Comparison of ENCODE assay signal across 17 cellular contexts in the genomic region with DNA sequence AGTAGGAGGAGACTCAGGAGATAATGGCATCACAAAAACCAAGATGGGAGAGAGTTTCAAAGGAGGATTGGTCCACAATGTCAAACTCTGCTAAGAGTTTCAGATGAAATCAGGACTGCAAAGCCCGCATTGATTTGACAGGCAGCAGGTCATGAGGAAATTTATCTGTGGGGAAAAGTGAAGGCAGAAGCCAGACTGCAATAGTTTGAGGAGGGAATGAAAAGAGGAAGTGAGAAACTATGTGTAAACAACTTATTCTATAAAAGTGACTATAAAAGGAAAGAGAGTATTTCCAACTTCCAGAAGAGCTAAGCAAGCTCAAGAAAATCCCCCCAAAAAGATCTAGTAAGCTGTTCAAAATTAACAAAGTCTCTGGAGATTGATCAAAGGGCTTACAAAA.
A peak's percentile ranks its signal among the peaks of the same experiment; 100 is the strongest.
DNase-seq lines count a peak whose midpoint lies in the region; ATAC-seq, FAIRE-seq and TF ChIP-seq lines count a peak whose summit lies in the region.
"Had no signal": no experiment of that assay in that cellular context is flagged by ENCODE, and none has a peak within 500 bp of the region (broad histone marks: within the 10 kb centered on the region; RNA-seq: fewer than 3 reads in every experiment).

No MANE protein-coding gene starts in this region.

- no peaks in the 10 kb centered on the region for H3K9me3 ChIP-seq in K562 (replicated peaks; ENCODE audit: control insufficient read depth, insufficient read depth, low read depth, low read length)

- H3K4me3 Mint-ChIP-seq in osteocyte (ENCODE audit: unreplicated experiment), result no peak overlapping the region
- H3K4me3 Mint-ChIP-seq: H9 had no signal

- no peaks in the 10 kb centered on the region for H3K4me1 ChIP-seq in K562 (replicated peaks in 1 of 2; ENCODE audit: control insufficient read depth in 2 of 2, insufficient read depth in 2 of 2, low read length in 2 of 2)

- no peaks in the 10 kb centered on the region for H3K4me1 Mint-ChIP-seq in osteocyte (ENCODE audit: unreplicated experiment)
- H3K4me1 Mint-ChIP-seq: H9 had no signal

- TF ChIP-seq CTCF in K562 (IDR thresholded peaks at IDR 0.05 in 2 of 3, conservative IDR thresholded peaks at IDR 0.05 in 1 of 3; ENCODE audit: insufficient read depth in 2 of 3, low read depth in 1 of 3, low read length in 3 of 3) (no peak), osteocyte (IDR thresholded peaks at IDR 0.05) (no peak)

- no peaks in the 10 kb centered on the region for H4K20me1 ChIP-seq in K562 (replicated peaks; ENCODE audit: control insufficient read depth, insufficient read depth, low read length)

- POLR2A ChIA-PET in K562 (lab: Yijun Ruan, JAX), result no interaction called here

- H3K27me3 Mint-ChIP-seq in osteocyte (ENCODE audit: unreplicated experiment), result no peaks in the 10 kb centered on the region

- BruUV-seq in K562 (replicated peaks; lab: Mats Ljungman, UMichigan), result no TSS peak

- TF ChIP-seq EP300 in K562 (IDR thresholded peaks at IDR 0.05; ENCODE audit: low read length), result no peak

- no peak overlapping the region for H3K4me2 ChIP-seq in K562 (ENCODE audit: insufficient read depth, low read length)

- WGBS in K562 (ENCODE audit: insufficient coverage, low coverage, missing lambda C conversion rate), result 0% methylated on average over 1 of the region's 1 CpG

- H3K9ac ChIP-seq in K562 (ENCODE audit: insufficient read depth in 1 of 2, low read depth in 2 of 2, low read length in 2 of 2), result no peak overlapping the region

- H3K4me3 ChIP-seq in K562, result no peak overlapping the region

- no peak for TF ChIP-seq RAD21 in K562 (CRISPR knock-in tag; conservative IDR thresholded peaks at IDR 0.05 in 1 of 2, IDR thresholded peaks at IDR 0.05 in 1 of 2)

- ATAC-seq in GM18868 (IDR thresholded peaks at IDR 0.05; ENCODE audit: unreplicated experiment), result peak; percentile 84
- ATAC-seq in K562, result no peak
- ATAC-seq: Right ventricle myocardium inferior had no signal

- no peaks in the 10 kb centered on the region for H3K27me3 ChIP-seq in K562 (ENCODE audit: control insufficient read depth in 2 of 2, insufficient read depth in 2 of 2, low read length in 2 of 2)

- H3K9me1 ChIP-seq in K562 (ENCODE audit: control insufficient read depth, insufficient read depth, low read length), result no peaks in the 10 kb centered on the region

- DNase-seq in KBM-7 (peak; percentile 48), NOMO-1 treated with dmso at 0.1 percent for 144 hours (lab: John Stamatoyannopoulos, UW; ENCODE audit: unreplicated experiment) (peak; percentile 41), K562 (ENCODE audit: extremely low read depth in 1 of 4, low spot score in 3 of 4) (no peak), COR-L47 (lab: John Stamatoyannopoulos, UW) (no peak), SK-N-DZ (ENCODE audit: low spot score) (no peak), osteocyte (ENCODE audit: extremely low spot score, unreplicated experiment) (no peak)
- DNase-seq: C1 segment of cervical spinal cord, DMS153, H9, NCI-H1930, NCI-H2171, NCI-H446 treated with DMSO at 0.1 percent for 48 hours, T-helper 2 cell had no signal

- FAIRE-seq in K562 (lab: Jason Lieb, UNC), result no peak
- FAIRE-seq: GM12892 had no signal

- intact Hi-C loops in K562 (cut with micrococcal nuclease), result no loop called here

- H2AFZ ChIP-seq in K562 (ENCODE audit: low read depth, low read length), result no peak overlapping the region

- CTCF ChIA-PET in K562 (lab: Yijun Ruan, JAX; ENCODE audit: low intra/inter-chr PET ratio), result no interaction called here

- no peak for TF ChIP-seq POLR2A in K562 (conservative IDR thresholded peaks at IDR 0.05)

- no peaks in the 10 kb centered on the region for H3K36me3 Mint-ChIP-seq in osteocyte (ENCODE audit: unreplicated experiment)
- H3K36me3 Mint-ChIP-seq: IgD-negative memory B cell had no signal

- no peak overlapping the region for H3K27ac ChIP-seq in K562 (ENCODE audit: extremely low read depth, low read depth, low read length)

- in situ Hi-C loops in KBM-7 (cut with MboI; ENCODE audit: low pct_unique_long_range_greater_than_20kb, low sequenced_read_pairs), result no loop called here
- in situ Hi-C loops in K562 (cut with MboI), result no loop called here

- peaks cover 30% of the 10 kb centered on the region for H3K9me3 Mint-ChIP-seq in osteocyte (ENCODE audit: unreplicated experiment)

- H3K36me3 ChIP-seq in K562 (ENCODE audit: control insufficient read depth, insufficient read depth, low read length), result no peaks in the 10 kb centered on the region

- no peak overlapping the region for H3K27ac Mint-ChIP-seq in osteocyte (ENCODE audit: unreplicated experiment)
- H3K27ac Mint-ChIP-seq: IgD-negative memory B cell had no signal

- no peaks in the 10 kb centered on the region for H3K79me2 ChIP-seq in K562 (ENCODE audit: control insufficient read depth, insufficient read depth, low read length)

TF ChIP-seq in K562, 482 proteins besides CTCF, POLR2A, EP300 and RAD21:
- TF ChIP-seq SNIP1 (IDR thresholded peaks at IDR 0.05; ENCODE audit: low read depth), result no peak
- 0 out of 2 replicates have a peak, but pooled peaks have one; percentile 35 for TF ChIP-seq SPI1 (IDR thresholded peaks at IDR 0.05; ENCODE audit: borderline replicate concordance, low read depth, low read length)

Comparison
In these comparisons a context has a peak if more than half of its experiments do, and no peak if none do; other contexts are left out.
1. DNase-seq: peak in KBM-7 (single experiment) and NOMO-1 treated with dmso at 0.1 percent for 144 hours (single experiment); none in K562 (0 of 4), COR-L47 (single experiment), SK-N-DZ (single experiment) and osteocyte (single experiment).